ENCODE assay signal across 11 cellular contexts in genomic region chr1:8495928-8496401, GRCh38.
DNase-seq lines count a peak whose midpoint lies in the region; ATAC-seq and TF ChIP-seq lines count a peak whose summit lies in the region.
"Had no signal": no experiment of that assay in that cellular context is flagged by ENCODE, and none has a peak within 500 bp of the region (broad histone marks: within the 10 kb centered on the region; RNA-seq: fewer than 3 reads in every experiment).

No MANE protein-coding gene starts in this region.

- no peak overlapping the region for H2AFZ ChIP-seq in trophoblast cell (ENCODE audit: insufficient read depth, low read length, poor library complexity)
- H2AFZ ChIP-seq: PC-9 had no signal

- H3K9ac ChIP-seq in trophoblast cell (ENCODE audit: low read length), result no peak overlapping the region

- H3K79me1 ChIP-seq in trophoblast cell (ENCODE audit: low read length), result no peaks in the 10 kb centered on the region

- no peaks in the 10 kb centered on the region for H3K4me1 ChIP-seq in trophoblast cell (ENCODE audit: control insufficient read depth in 1 of 2, insufficient read depth in 2 of 2, low read length in 2 of 2)

- no peak overlapping the region for H3K14ac ChIP-seq in trophoblast cell (ENCODE audit: low read length)

- H3K4ac ChIP-seq in trophoblast cell (ENCODE audit: low read depth, low read length), result no peak overlapping the region

- no peaks in the 10 kb centered on the region for H3K27me3 ChIP-seq in trophoblast cell (ENCODE audit: insufficient read depth, low read length)

- no peak overlapping the region for H2BK120ac ChIP-seq in trophoblast cell (ENCODE audit: insufficient read depth, low read length, poor library complexity)

- H3K79me2 ChIP-seq in trophoblast cell (ENCODE audit: control insufficient read depth, insufficient read depth, low read length, poor library complexity), result no peaks in the 10 kb centered on the region

- TF ChIP-seq CTCF in GM12865 (IDR thresholded peaks at IDR 0.05; ENCODE audit: insufficient read depth, low read depth, low read length, missing control alignments), result no peak

- no peak overlapping the region for H4K91ac ChIP-seq in trophoblast cell (ENCODE audit: low read depth, low read length)

- no peak overlapping the region for H3K27ac ChIP-seq in trophoblast cell (ENCODE audit: low read depth, low read length)
- H3K27ac ChIP-seq: lower lobe of right lung, PC-9 had no signal

- no peak overlapping the region for H3K23ac ChIP-seq in trophoblast cell (ENCODE audit: low read length)

- H3K4me3 ChIP-seq in GM12865 (ENCODE audit: low read depth, low read length), result no peak overlapping the region
- H3K4me3 ChIP-seq in trophoblast cell (ENCODE audit: low read depth, low read length), result no peak overlapping the region
- H3K4me3 ChIP-seq: lower lobe of right lung, PC-9 had no signal

- DNase-seq in GM12865 (ENCODE audit: low read depth) (peak; percentile 56), trophoblast cell (peak; percentile 64 to 68)
- peak; percentile 43 to 56 for DNase-seq in activated T-cell treated with anti-CD3 and anti-CD28 coated beads, Interleukin-2, amount 50 U/mL, for 48 hours
- DNase-seq: Kasumi-1, lower lobe of right lung had no signal

- no peak overlapping the region for H2BK5ac ChIP-seq in trophoblast cell (ENCODE audit: low read depth, low read length, poor library complexity)

- H3K9me3 ChIP-seq in trophoblast cell (ENCODE audit: insufficient read depth, low read depth, low read length), result no peaks in the 10 kb centered on the region
- H3K9me3 ChIP-seq: lower lobe of right lung had no signal

- H4K8ac ChIP-seq in trophoblast cell (ENCODE audit: low read depth, low read length), result no peak overlapping the region

- no peak overlapping the region for H3K18ac ChIP-seq in trophoblast cell (ENCODE audit: low read length)

- H3K4me2 ChIP-seq in trophoblast cell (ENCODE audit: low read length), result no peak overlapping the region
- H3K4me2 ChIP-seq: PC-9 had no signal

- ATAC-seq in HG02938 (IDR thresholded peaks at IDR 0.05; ENCODE audit: unreplicated experiment), result peak; percentile 38
- ATAC-seq in GM21526 (IDR thresholded peaks at IDR 0.05; ENCODE audit: low FRiP score, unreplicated experiment), result no peak
- ATAC-seq in SK-N-SH treated with all-trans-retinoic acid at 6 μM for 48 hours, result no peak
- no peak for ATAC-seq in GM19397 (IDR thresholded peaks at IDR 0.05; ENCODE audit: unreplicated experiment)
- ATAC-seq in HG02763 (IDR thresholded peaks at IDR 0.05; ENCODE audit: unreplicated experiment), result no peak

- H2BK12ac ChIP-seq in trophoblast cell (ENCODE audit: low read length), result no peak overlapping the region

- no CpG with 5 or more reads among the region's 6 CpGs for WGBS in trophoblast cell (ENCODE audit: extremely low coverage, insufficient coverage, insufficient read length)

- no peak overlapping the region for H2AK5ac ChIP-seq in trophoblast cell (ENCODE audit: low read length)

- H3K36me3 ChIP-seq in trophoblast cell (ENCODE audit: control insufficient read depth in 1 of 2, insufficient read depth in 2 of 2, low read length in 2 of 2), result peaks cover 15% of the 10 kb centered on the region in 2 experiments

- no peak overlapping the region for H4K12ac ChIP-seq in trophoblast cell (ENCODE audit: low read depth, low read length)

TF ChIP-seq in SK-N-SH treated with all-trans-retinoic acid at 6 μM for 48 hours, 23 proteins besides CTCF, POLR2A, EP300 and RAD21:
- TF ChIP-seq, protein P1, sequence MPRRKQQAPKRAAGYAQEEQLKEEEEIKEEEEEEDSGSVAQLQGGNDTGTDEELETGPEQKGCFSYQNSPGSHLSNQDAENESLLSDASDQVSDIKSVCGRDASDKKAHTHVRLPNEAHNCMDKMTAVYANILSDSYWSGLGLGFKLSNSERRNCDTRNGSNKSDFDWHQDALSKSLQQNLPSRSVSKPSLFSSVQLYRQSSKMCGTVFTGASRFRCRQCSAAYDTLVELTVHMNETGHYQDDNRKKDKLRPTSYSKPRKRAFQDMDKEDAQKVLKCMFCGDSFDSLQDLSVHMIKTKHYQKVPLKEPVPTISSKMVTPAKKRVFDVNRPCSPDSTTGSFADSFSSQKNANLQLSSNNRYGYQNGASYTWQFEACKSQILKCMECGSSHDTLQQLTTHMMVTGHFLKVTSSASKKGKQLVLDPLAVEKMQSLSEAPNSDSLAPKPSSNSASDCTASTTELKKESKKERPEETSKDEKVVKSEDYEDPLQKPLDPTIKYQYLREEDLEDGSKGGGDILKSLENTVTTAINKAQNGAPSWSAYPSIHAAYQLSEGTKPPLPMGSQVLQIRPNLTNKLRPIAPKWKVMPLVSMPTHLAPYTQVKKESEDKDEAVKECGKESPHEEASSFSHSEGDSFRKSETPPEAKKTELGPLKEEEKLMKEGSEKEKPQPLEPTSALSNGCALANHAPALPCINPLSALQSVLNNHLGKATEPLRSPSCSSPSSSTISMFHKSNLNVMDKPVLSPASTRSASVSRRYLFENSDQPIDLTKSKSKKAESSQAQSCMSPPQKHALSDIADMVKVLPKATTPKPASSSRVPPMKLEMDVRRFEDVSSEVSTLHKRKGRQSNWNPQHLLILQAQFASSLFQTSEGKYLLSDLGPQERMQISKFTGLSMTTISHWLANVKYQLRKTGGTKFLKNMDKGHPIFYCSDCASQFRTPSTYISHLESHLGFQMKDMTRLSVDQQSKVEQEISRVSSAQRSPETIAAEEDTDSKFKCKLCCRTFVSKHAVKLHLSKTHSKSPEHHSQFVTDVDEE (CRISPR knock-in tag; IDR thresholded peaks at IDR 0.05), result no peak
- TF ChIP-seq ZC3H10 (CRISPR knock-in tag; IDR thresholded peaks at IDR 0.05) (no peak), CREB5 (CRISPR knock-in tag; IDR thresholded peaks at IDR 0.05; ENCODE audit: low read depth) (no peak), ZNF565 (CRISPR knock-in tag; conservative IDR thresholded peaks at IDR 0.05; ENCODE audit: low read depth) (no peak), ESRRG (CRISPR knock-in tag; IDR thresholded peaks at IDR 0.05) (no peak), PPARA (CRISPR knock-in tag; IDR thresholded peaks at IDR 0.05; ENCODE audit: borderline replicate concordance) (no peak), ZNF8 (CRISPR knock-in tag; IDR thresholded peaks at IDR 0.05) (no peak), ISL1 (CRISPR knock-in tag; IDR thresholded peaks at IDR 0.05) (no peak)
